11 cellular contexts compared by ENCODE assay signal in genomic region chr6:56690519-56691200, GRCh38. TPM values are rescaled to one million over a fixed set of nuclear protein-coding genes. Genes with fewer than 3 reads are reported as not detected.
DNase-seq lines count a peak whose midpoint lies in the region; ATAC-seq and TF ChIP-seq lines count a peak whose summit lies in the region.
"Had no signal": no experiment of that assay in that cellular context is flagged by ENCODE, and none has a peak within 500 bp of the region (broad histone marks: within the 10 kb centered on the region; RNA-seq: fewer than 3 reads in every experiment).

No MANE protein-coding gene starts in this region.

- ATAC-seq in HG03354 (IDR thresholded peaks at IDR 0.05; ENCODE audit: poor library complexity, severe bottlenecking, unreplicated experiment) (no peak), HG02852 (IDR thresholded peaks at IDR 0.05; ENCODE audit: unreplicated experiment) (no peak), HG03196 (IDR thresholded peaks at IDR 0.05; ENCODE audit: unreplicated experiment) (no peak)

- H3K9me3 ChIP-seq in Peyer's patch (no peaks in the 10 kb centered on the region), esophagus muscularis mucosa (no peaks in the 10 kb centered on the region)

- peak; percentile 20 to 51 for DNase-seq in AML-193 (lab: John Stamatoyannopoulos, UW)
- no peak for DNase-seq in Peyer's patch
- DNase-seq in esophagus muscularis mucosa (ENCODE audit: extremely low spot score): no peak
- peak; percentile 55 for DNase-seq in non-pigmented ciliary epithelial cell (ENCODE audit: low read depth)
- no peak for DNase-seq in HK-2 (ENCODE audit: unreplicated experiment)
- DNase-seq: DND-41, NCI-H1930, T-helper 2 cell had no signal

- H3K27ac ChIP-seq in Peyer's patch: peak overlapping the region in 3 of 4 donors; percentile 75 to 87 (median 85)
- H3K27ac ChIP-seq in esophagus muscularis mucosa (replicated peaks in 1 of 4): peak overlapping the region; percentile 78 to 87 (median 80)

- TF ChIP-seq EP300 in esophagus muscularis mucosa (IDR thresholded peaks at IDR 0.05): no peak

- H3K27me3 ChIP-seq in Peyer's patch: no peaks in the 10 kb centered on the region
- no peaks in the 10 kb centered on the region for H3K27me3 ChIP-seq in esophagus muscularis mucosa

- WGBS in esophagus muscularis mucosa: 65% methylated on average over 4 of the region's 4 CpGs

- H3K4me1 ChIP-seq in Peyer's patch (peaks cover 0 to 6% (median 0%) of the 10 kb centered on the region in 4 donors), esophagus muscularis mucosa (peaks cover 22 to 83% (median 82%) of the 10 kb centered on the region in 4 donors)

- H3K36me3 ChIP-seq in Peyer's patch (no peaks in the 10 kb centered on the region), esophagus muscularis mucosa (no peaks in the 10 kb centered on the region)

- TF ChIP-seq CTCF in Peyer's patch (IDR thresholded peaks at IDR 0.05) (no peak), esophagus muscularis mucosa (IDR thresholded peaks at IDR 0.05) (no peak)

- peak overlapping the region in 2 of 4 donors; percentile 42 to 47 for H3K4me3 ChIP-seq in Peyer's patch
- H3K4me3 ChIP-seq in esophagus muscularis mucosa: peak overlapping the region; percentile 35 to 48 (median 45)

- intact Hi-C loops in esophagus muscularis mucosa (cut with DNase I): loop anchor here (10.0 kb wide), 1 partner anchor 336 kb away; no protein-coding TSS in a partner anchor

- no peak for TF ChIP-seq POLR2A in Peyer's patch (IDR thresholded peaks at IDR 0.05)
- no peak for TF ChIP-seq POLR2A in esophagus muscularis mucosa (IDR thresholded peaks at IDR 0.05; ENCODE audit: low read depth)

RNA-seq across cellular contexts. Expression of gene DST, which starts 48.0 kb away (rescaled TPM):
- total RNA-seq in Peyer's patch: 100 to 1,000 TPM; 243 to 320 (median 285) TPM
- 100 to 1,000 TPM; 410 to 588 (median 521) TPM for total RNA-seq in esophagus muscularis mucosa

Comparison
In these comparisons a context has a peak if more than half of its experiments do, and no peak if none do; other contexts are left out.
1. DNase-seq: peak in AML-193 (2 of 2) and non-pigmented ciliary epithelial cell (single experiment); none in Peyer's patch (0 of 3), esophagus muscularis mucosa (single experiment) and HK-2 (single experiment).